Comparison of ENCODE assay signal across 1 cellular context in the genomic region with DNA sequence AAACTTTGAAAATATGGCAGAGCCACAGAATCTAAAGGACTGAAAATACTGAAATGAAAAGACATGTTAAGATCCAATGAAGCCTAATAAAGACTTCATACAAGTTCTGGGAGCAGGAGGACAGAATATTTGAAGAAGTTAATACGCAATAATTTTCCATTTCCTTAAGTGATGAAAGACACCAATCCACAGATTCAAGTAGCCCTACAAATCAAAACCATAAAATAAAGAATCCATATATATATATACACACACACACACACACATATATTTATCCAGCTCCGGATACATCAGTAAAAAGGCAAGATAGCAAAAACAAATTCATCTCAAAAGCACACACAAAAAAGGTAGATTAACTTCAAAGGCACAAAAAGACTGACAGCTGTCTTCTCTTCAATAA.
A peak's percentile ranks its signal among the peaks of the same experiment; 100 is the strongest.
TF ChIP-seq lines count a peak whose summit lies in the region.

No MANE protein-coding gene starts in this region.

TF ChIP-seq in K562, 482 proteins besides CTCF, POLR2A, EP300 and RAD21:
- TF ChIP-seq TRIM24 (IDR thresholded peaks at IDR 0.05) = peak; percentile 49 to 55
- TF ChIP-seq CHD4 (IDR thresholded peaks at IDR 0.05; ENCODE audit: insufficient read depth, insufficient replicate concordance, low read depth, low read length, poor library complexity, severe bottlenecking) = no peak
- peak in 1 of 2 experiments; percentile 81; a peak in 1 of 4 replicates for TF ChIP-seq HDAC1 (IDR thresholded peaks at IDR 0.05)
- no peak for TF ChIP-seq TCF7 (IDR thresholded peaks at IDR 0.05; ENCODE audit: borderline replicate concordance)
- 0 out of 3 replicates have a peak, but pooled peaks of 1 of the 2 experiments have one; percentile 62 for TF ChIP-seq CBX3 (IDR thresholded peaks at IDR 0.05; ENCODE audit: borderline replicate concordance in 1 of 2, low read length in 2 of 2)
- TF ChIP-seq ATF7 (IDR thresholded peaks at IDR 0.05) = no peak
- peak; percentile 62 for TF ChIP-seq ZNF280A (IDR thresholded peaks at IDR 0.05; ENCODE audit: low read depth, partially characterized antibody)
- no peak for TF ChIP-seq ZNF551 (CRISPR knock-in tag; IDR thresholded peaks at IDR 0.05)
- TF ChIP-seq TCF3 (CRISPR knock-in tag; IDR thresholded peaks at IDR 0.05) = no peak
- no peak for TF ChIP-seq MIER1 (IDR thresholded peaks at IDR 0.05; ENCODE audit: low read depth)
- TF ChIP-seq ZNF408 (CRISPR knock-in tag; IDR thresholded peaks at IDR 0.05; ENCODE audit: low read depth) = no peak
- no peak for TF ChIP-seq CEBPG (CRISPR knock-in tag; IDR thresholded peaks at IDR 0.05)
- no peak for TF ChIP-seq CEBPG (tag; conservative IDR thresholded peaks at IDR 0.05 in 1 of 2, IDR thresholded peaks at IDR 0.05 in 1 of 2)
- TF ChIP-seq ZNF41 (CRISPR knock-in tag; conservative IDR thresholded peaks at IDR 0.05) = no peak
- TF ChIP-seq XRCC4 (IDR thresholded peaks at IDR 0.05; ENCODE audit: extremely low read depth, insufficient read depth, insufficient read length) = no peak
